In the genomic region with DNA sequence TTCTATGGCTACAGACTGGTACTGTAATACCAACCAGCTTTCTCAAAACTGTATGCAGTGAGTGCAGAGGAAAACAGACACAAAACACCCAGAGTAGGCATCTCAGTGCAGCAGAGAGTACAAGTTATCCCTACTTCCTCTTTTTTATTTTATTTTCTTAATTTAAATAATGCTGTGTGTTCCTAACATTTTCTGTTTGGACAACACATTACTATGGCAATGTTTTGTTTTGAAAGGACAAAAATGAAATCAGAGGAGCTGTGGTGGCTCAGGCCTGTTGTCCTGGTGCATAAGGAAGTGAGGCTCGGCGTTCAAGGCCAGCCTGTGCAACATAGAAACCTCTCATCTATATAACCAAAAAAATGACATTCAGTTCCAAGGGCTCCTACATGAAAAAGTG, we compare ENCODE assay signal across 11 cellular contexts. TPM values are rescaled to one million over a fixed set of nuclear protein-coding genes. Genes with fewer than 3 reads are reported as not detected.
A peak's percentile ranks its signal among the peaks of the same experiment; 100 is the strongest.
DNase-seq lines count a peak whose midpoint lies in the region; ATAC-seq and TF ChIP-seq lines count a peak whose summit lies in the region.
"Had no signal": no experiment of that assay in that cellular context is flagged by ENCODE, and none has a peak within 500 bp of the region (broad histone marks: within the 10 kb centered on the region; RNA-seq: fewer than 3 reads in every experiment).

No MANE protein-coding gene starts in this region.

- H3K9ac ChIP-seq in SK-N-SH = peak overlapping the region; percentile 23; the same call in 1 of the 2 replicates

- H4K20me1 ChIP-seq in SK-N-SH (ENCODE audit: insufficient read depth) (peaks cover 30% of the 10 kb centered on the region; the same call in 1 of the 2 replicates), hepatocyte (ENCODE audit: insufficient read depth, poor library complexity, severe bottlenecking) (no peaks in the 10 kb centered on the region)

- TF ChIP-seq EP300 in SK-N-SH (IDR thresholded peaks at IDR 0.05; ENCODE audit: borderline replicate concordance in 1 of 2, low read depth in 1 of 2, low read length in 1 of 2) = no peak

- CTCF ChIA-PET in SK-N-SH (lab: Yijun Ruan, JAX) = interaction anchor here (0.7 to 14.1 kb wide), 13 partner anchors 8 to 426 kb away, joined by 3 to 327 read pairs (median 5); partner anchors contain the start of genes ALKBH2 and SSH1

- H3K9me3 ChIP-seq in SK-N-SH = no peaks in the 10 kb centered on the region
- H3K9me3 ChIP-seq in hepatocyte (ENCODE audit: low read depth) = no peaks in the 10 kb centered on the region
- no peaks in the 10 kb centered on the region for H3K9me3 ChIP-seq in thymus (ENCODE audit: control insufficient read depth)
- H3K9me3 ChIP-seq: pancreas had no signal

- no peak overlapping the region for H3K4me3 ChIP-seq in SK-N-SH (ENCODE audit: low read depth in 2 of 2, low read length in 1 of 2)
- no peak overlapping the region for H3K4me3 ChIP-seq in hepatocyte
- no peak overlapping the region for H3K4me3 ChIP-seq in thymus (ENCODE audit: low read length)
- H3K4me3 ChIP-seq: pancreas had no signal

- no peak for ATAC-seq in left lobe of liver
- ATAC-seq: pancreas had no signal

- no peak for TF ChIP-seq CTCF in SK-N-SH (IDR thresholded peaks at IDR 0.05)
- no peak for TF ChIP-seq CTCF in hepatocyte (IDR thresholded peaks at IDR 0.05; ENCODE audit: poor library complexity)

- H3K79me2 ChIP-seq in SK-N-SH (ENCODE audit: insufficient read depth) (peaks cover 96% of the 10 kb centered on the region), hepatocyte (peaks cover 85% of the 10 kb centered on the region)

- WGBS in SK-N-SH (ENCODE audit: low lambda C conversion rate) = 94% methylated on average over 2 of the region's 2 CpGs
- 82% methylated on average over 2 of the region's 2 CpGs for WGBS in hepatocyte (ENCODE audit: low lambda C conversion rate, missing lambda C conversion rate)
- 87% methylated on average over 2 of the region's 2 CpGs for WGBS in thymus

- no peak for TF ChIP-seq RAD21 in SK-N-SH (IDR thresholded peaks at IDR 0.05; ENCODE audit: low read length)

- 0 out of 2 replicates have a peak overlapping the region, but pooled peaks have one; percentile 61 for H3K4me2 ChIP-seq in SK-N-SH
- H3K4me2 ChIP-seq in hepatocyte = no peak overlapping the region

- H3K27ac ChIP-seq in SK-N-SH (ENCODE audit: low read depth in 2 of 2, low read length in 1 of 2) (peak overlapping the region; percentile 84 to 91), hepatocyte (peak overlapping the region; percentile 45), thymus (ENCODE audit: low read depth) (peak overlapping the region; percentile 52)
- H3K27ac ChIP-seq: 22Rv1, pancreas had no signal

- POLR2A ChIA-PET in SK-N-SH (lab: Yijun Ruan, JAX) = interaction anchor here (1.6 to 1.9 kb wide), 2 partner anchors 63 to 158 kb away, joined by 4 read pairs; no protein-coding TSS in a partner anchor

- DNase-seq in DMS53 (lab: John Stamatoyannopoulos, UW) = peak; percentile 25
- DNase-seq in DMS53 treated with DMSO at 0.1 percent for 48 hours (lab: John Stamatoyannopoulos, UW; ENCODE audit: unreplicated experiment) = no peak
- DNase-seq in SK-N-SH = no peak
- DNase-seq in hepatocyte (ENCODE audit: low spot score) = no peak
- DNase-seq in hypothalamus (lab: John Stamatoyannopoulos, UW) = no peak
- no peak for DNase-seq in left lobe of liver (ENCODE audit: low spot score)
- no peak for DNase-seq in NCI-H2029 (lab: John Stamatoyannopoulos, UW)
- DNase-seq: activated effector memory CD4-positive, alpha-beta T cell treated with anti-CD3 and anti-CD28 coated beads, Interleukin-2, amount 50 U/mL, for 16 hours; pancreas had no signal

- H2AFZ ChIP-seq in SK-N-SH (ENCODE audit: low read depth) (no peak overlapping the region), hepatocyte (no peak overlapping the region)

- H3K27me3 ChIP-seq in SK-N-SH (ENCODE audit: insufficient read depth) (no peaks in the 10 kb centered on the region), hepatocyte (no peaks in the 10 kb centered on the region), thymus (ENCODE audit: control insufficient read depth, insufficient read depth) (no peaks in the 10 kb centered on the region)
- H3K27me3 ChIP-seq: pancreas had no signal

- H3K36me3 ChIP-seq in SK-N-SH (replicated peaks in 1 of 2; ENCODE audit: control insufficient read depth in 1 of 2, insufficient read depth in 2 of 2, low read length in 1 of 2) = peaks cover 8 to 27% of the 10 kb centered on the region in 2 experiments
- no peaks in the 10 kb centered on the region for H3K36me3 ChIP-seq in hepatocyte (replicated peaks; ENCODE audit: insufficient read depth, low read depth)
- no peaks in the 10 kb centered on the region for H3K36me3 ChIP-seq in thymus (ENCODE audit: control insufficient read depth, insufficient read depth)
- H3K36me3 ChIP-seq: pancreas had no signal

- H3F3A ChIP-seq in SK-N-SH (replicated peaks; ENCODE audit: insufficient read depth) = peaks cover 48% of the 10 kb centered on the region

- peaks cover 53 to 56% of the 10 kb centered on the region in 2 experiments for H3K4me1 ChIP-seq in SK-N-SH (ENCODE audit: control insufficient read depth in 1 of 2, insufficient read depth in 2 of 2, low read depth in 1 of 2, low read length in 1 of 2)
- H3K4me1 ChIP-seq in hepatocyte (ENCODE audit: insufficient read depth) = peaks cover 11% of the 10 kb centered on the region
- H3K4me1 ChIP-seq in thymus (ENCODE audit: control insufficient read depth, insufficient read depth, low read length) = no peaks in the 10 kb centered on the region

- no peaks in the 10 kb centered on the region for H3K9me2 ChIP-seq in SK-N-SH
- no peaks in the 10 kb centered on the region for H3K9me2 ChIP-seq in hepatocyte (replicated peaks; ENCODE audit: insufficient read depth)

TF ChIP-seq in SK-N-SH, 30 proteins besides CTCF, POLR2A, EP300 and RAD21:
- TF ChIP-seq POLR2AphosphoS5 (IDR thresholded peaks at IDR 0.05; ENCODE audit: low read depth, low read length) (no peak), RXRA (IDR thresholded peaks at IDR 0.05; ENCODE audit: borderline replicate concordance, low read depth) (no peak), NRF1 (IDR thresholded peaks at IDR 0.05; ENCODE audit: low read depth, low read length) (no peak)
TF ChIP-seq in SK-N-SH: peak in this region for 0.

RNA-seq across cellular contexts. Expression of gene SELPLG, which starts 33.7 kb away (rescaled TPM):
- polyA plus RNA-seq in SK-N-SH (2012; rRNA removed) (2.8 and 3.2 TPM in 2 replicates), hepatocyte (1.5 and 1.8 TPM in 2 replicates), thymus (28.0 TPM)
- 1.3 and 2.1 TPM in 2 replicates for polyA plus RNA-seq in SK-N-SH (2012; cell fraction: cytosol; rRNA removed)
- polyA plus RNA-seq in SK-N-SH (2012; cell fraction: nucleus; rRNA removed) = 5.8 and 6.0 TPM in 2 replicates
- total RNA-seq in hepatocyte (0.37 and 0.72 TPM in 2 replicates), left lobe of liver (2.4 TPM)
